In genomic region chr18:67280843-67281242, GRCh38 we compare ENCODE assay signal across 21 cellular contexts.
A peak's percentile ranks its signal among the peaks of the same experiment; 100 is the strongest.
DNase-seq lines count a peak whose midpoint lies in the region; ATAC-seq and TF ChIP-seq lines count a peak whose summit lies in the region.
"Had no signal": no experiment of that assay in that cellular context is flagged by ENCODE, and none has a peak within 500 bp of the region (broad histone marks: within the 10 kb centered on the region; RNA-seq: fewer than 3 reads in every experiment).

No MANE protein-coding gene starts in this region.

- H3K27ac ChIP-seq in OCI-LY3 (ENCODE audit: low read length) = no peak overlapping the region
- H3K27ac ChIP-seq: BLaER1 treated with 17β-estradiol and CSF1 and Interleukin-3, amounts not matched to agents 10 nM and 100 nM had no signal

- no peaks in the 10 kb centered on the region for H3K27me3 Mint-ChIP-seq in MCF 10A (ENCODE audit: insufficient read depth, unreplicated experiment)
- H3K27me3 Mint-ChIP-seq: B cell; CD4-positive, alpha-beta T cell; CD8-positive, alpha-beta memory T cell had no signal

- H4K20me1 ChIP-seq in OCI-LY3 (ENCODE audit: insufficient read depth, low read length) = no peaks in the 10 kb centered on the region
- H4K20me1 ChIP-seq: BLaER1 treated with 17β-estradiol and CSF1 and Interleukin-3, amounts not matched to agents 10 nM and 100 nM had no signal

- no peaks in the 10 kb centered on the region for H3K4me1 Mint-ChIP-seq in MCF 10A (ENCODE audit: insufficient read depth, unreplicated experiment)
- H3K4me1 Mint-ChIP-seq: B cell; CD14-positive monocyte; CD8-positive, alpha-beta memory T cell had no signal

- H3K9ac ChIP-seq in OCI-LY3 (ENCODE audit: low read length) = no peak overlapping the region
- H3K9ac ChIP-seq: BLaER1 treated with 17β-estradiol and CSF1 and Interleukin-3, amounts not matched to agents 10 nM and 100 nM had no signal

- H3K4me2 ChIP-seq in OCI-LY3 (ENCODE audit: low read length) = no peak overlapping the region
- H3K4me2 ChIP-seq: BLaER1 treated with 17β-estradiol and CSF1 and Interleukin-3, amounts not matched to agents 10 nM and 100 nM had no signal

- 0 out of 2 replicates have a peak overlapping the region, but pooled peaks have one; percentile 12 for H2AFZ ChIP-seq in OCI-LY3 (ENCODE audit: low read depth, low read length)

- H3K79me2 ChIP-seq in OCI-LY3 (ENCODE audit: low read length) = no peaks in the 10 kb centered on the region

- no peak for TF ChIP-seq CTCF in BE2C (IDR thresholded peaks at IDR 0.05; ENCODE audit: low read depth, low read length)
- no peak for TF ChIP-seq CTCF in OCI-LY3 (IDR thresholded peaks at IDR 0.05; ENCODE audit: low read depth, low read length)
- no peak for TF ChIP-seq CTCF in MCF 10A (IDR thresholded peaks at IDR 0.05; ENCODE audit: unreplicated experiment)

- no peaks in the 10 kb centered on the region for H3K9me3 ChIP-seq in BE2C
- H3K9me3 ChIP-seq in OCI-LY3 (ENCODE audit: insufficient read depth, low read length) = no peaks in the 10 kb centered on the region
- H3K9me3 ChIP-seq: BLaER1 treated with 17β-estradiol and CSF1 and Interleukin-3, amounts not matched to agents 10 nM and 100 nM had no signal

- H3K27me3 ChIP-seq in BE2C = no peaks in the 10 kb centered on the region
- no peaks in the 10 kb centered on the region for H3K27me3 ChIP-seq in OCI-LY3 (ENCODE audit: low read depth, low read length)
- H3K27me3 ChIP-seq: BLaER1 treated with 17β-estradiol and CSF1 and Interleukin-3, amounts not matched to agents 10 nM and 100 nM had no signal

- no peak overlapping the region for H3K4me3 Mint-ChIP-seq in MCF 10A (ENCODE audit: unreplicated experiment)
- H3K4me3 Mint-ChIP-seq: B cell; CD14-positive monocyte; CD4-positive, alpha-beta T cell; CD8-positive, alpha-beta memory T cell had no signal

- intact Hi-C loops in MCF 10A (cut with micrococcal nuclease) = no loop called here

- no peaks in the 10 kb centered on the region for H3K9me3 Mint-ChIP-seq in MCF 10A (ENCODE audit: unreplicated experiment)
- H3K9me3 Mint-ChIP-seq: CD14-positive monocyte; CD4-positive, alpha-beta T cell; CD8-positive, alpha-beta memory T cell had no signal

- CTCF ChIA-PET in MCF 10A (lab: Yijun Ruan, JAX) = interaction anchor here (0.5 to 1.1 kb wide), 6 partner anchors 63 to 652 kb away, joined by 3 to 4 read pairs (median 3); no protein-coding TSS in a partner anchor

- H3K27ac Mint-ChIP-seq in MCF 10A (ENCODE audit: low read depth, unreplicated experiment) = no peak overlapping the region
- H3K27ac Mint-ChIP-seq: B cell; CD14-positive monocyte; CD4-positive, alpha-beta T cell; CD8-positive, alpha-beta memory T cell had no signal

- H3K36me3 Mint-ChIP-seq in MCF 10A (ENCODE audit: insufficient read depth, unreplicated experiment) = no peaks in the 10 kb centered on the region
- H3K36me3 Mint-ChIP-seq: CD14-positive monocyte; CD8-positive, alpha-beta memory T cell had no signal

- H3K4me1 ChIP-seq in BE2C = no peaks in the 10 kb centered on the region
- no peaks in the 10 kb centered on the region for H3K4me1 ChIP-seq in OCI-LY3 (ENCODE audit: low read length)
- H3K4me1 ChIP-seq: BLaER1 treated with 17β-estradiol and CSF1 and Interleukin-3, amounts not matched to agents 10 nM and 100 nM had no signal

- BruUV-seq in MCF 10A (replicated peaks; lab: Mats Ljungman, UMichigan) = no TSS peak

- H3K36me3 ChIP-seq in BE2C (no peaks in the 10 kb centered on the region), OCI-LY3 (replicated peaks; ENCODE audit: low read depth, low read length) (no peaks in the 10 kb centered on the region)
- H3K36me3 ChIP-seq: BLaER1 treated with 17β-estradiol and CSF1 and Interleukin-3, amounts not matched to agents 10 nM and 100 nM had no signal

- H3K4me3 ChIP-seq in BE2C (ENCODE audit: low read depth, low read length) = no peak overlapping the region
- no peak overlapping the region for H3K4me3 ChIP-seq in OCI-LY3 (ENCODE audit: low read length)
- H3K4me3 ChIP-seq: BLaER1 treated with 17β-estradiol and CSF1 and Interleukin-3, amounts not matched to agents 10 nM and 100 nM; GM12878 had no signal

- DNase-seq in BE2C (peak; percentile 14), fibroblast of peridontal ligament (ENCODE audit: extremely low read depth) (peak; percentile 51), MCF 10A (ENCODE audit: unreplicated experiment) (no peak), RPMI8226 (no peak)
- no peak for DNase-seq in activated naive CD4-positive, alpha-beta T cell treated with Interleukin-2 at 50 U/mL for 16 hours
- DNase-seq: CD4-positive, alpha-beta T cell; CD8-positive, alpha-beta memory T cell; DMS 273 treated with DMSO at 0.1 percent for 48 hours; DMS79; EL; GDM1; GOT3; H7; HCEC 1CT had no signal

- POLR2A ChIA-PET in MCF 10A (lab: Yijun Ruan, JAX) = no interaction called here

- ATAC-seq in SK-N-SH treated with all-trans-retinoic acid at 6 μM for 48 hours (peak; percentile 56; the same call in 2 of the 3 replicates), GM18907 (IDR thresholded peaks at IDR 0.05; ENCODE audit: unreplicated experiment) (no peak)
- ATAC-seq: GM12878 had no signal

TF ChIP-seq in SK-N-SH treated with all-trans-retinoic acid at 6 μM for 48 hours, 23 proteins besides CTCF, POLR2A, EP300 and RAD21:
- TF ChIP-seq BACH2 (CRISPR knock-in tag; IDR thresholded peaks at IDR 0.05; ENCODE audit: borderline replicate concordance) (no peak), TOX (CRISPR knock-in tag; IDR thresholded peaks at IDR 0.05; ENCODE audit: borderline replicate concordance) (no peak), TCF4 (CRISPR knock-in tag; IDR thresholded peaks at IDR 0.05; ENCODE audit: borderline replicate concordance) (peak; percentile 56; the same call in 1 of the 2 replicates), ZFP30 (CRISPR knock-in tag; IDR thresholded peaks at IDR 0.05) (no peak)

Comparison
In these comparisons a context has a peak if more than half of its experiments do, and no peak if none do; other contexts are left out.
1. DNase-seq: peak in BE2C (single experiment) and fibroblast of peridontal ligament (single experiment); none in activated naive CD4-positive, alpha-beta T cell treated with Interleukin-2 at 50 U/mL for 16 hours (single experiment), MCF 10A (single experiment) and RPMI8226 (single experiment).